In genomic region chr2:105972226-105972625, GRCh38 we compare ENCODE assay signal across 30 cellular contexts.
"Had no signal": no experiment of that assay in that cellular context is flagged by ENCODE, and none has a peak within 500 bp of the region (broad histone marks: within the 10 kb centered on the region; RNA-seq: fewer than 3 reads in every experiment).

No MANE protein-coding gene starts in this region.

- H3K9me3 Mint-ChIP-seq: activated naive CD4-positive, alpha-beta T cell treated with anti-CD3 and anti-CD28 coated beads, Interleukin-2, amount 50 U/mL, for 24 hours had no signal

- H3K27ac Mint-ChIP-seq: activated naive CD4-positive, alpha-beta T cell treated with anti-CD3 and anti-CD28 coated beads, Interleukin-2, amount 50 U/mL, for 24 hours; activated T-cell treated with anti-CD3 and anti-CD28 coated beads, Interleukin-2, amount 50 U/mL, for 72 hours; activated T-helper 2 cell treated with anti-CD3 and anti-CD28 coated beads, Interferon-gamma antibody, Interleukin-2, Interleukin-4, amounts not matched to agents 10 μg/mL and 5 μg/mL and 100 μg/mL, durations not matched to agents 14 hours and 24 hours and 36 hours had no signal

- H3K36me3 Mint-ChIP-seq: activated naive CD4-positive, alpha-beta T cell treated with anti-CD3 and anti-CD28 coated beads, Interleukin-2, amount 50 U/mL, for 24 hours had no signal

- H3K36me3 ChIP-seq: brain microvascular endothelial cell, WERI-Rb-1 had no signal

- H3K4me3 Mint-ChIP-seq: activated CD8-positive, alpha-beta T cell treated with anti-CD3 and anti-CD28 coated beads for 36 hours; activated naive CD4-positive, alpha-beta T cell treated with anti-CD3 and anti-CD28 coated beads, Interleukin-2, amount 50 U/mL, for 24 hours; activated T-cell treated with anti-CD3 and anti-CD28 coated beads, Interleukin-2, amount 50 U/mL, for 72 hours had no signal

- H3K27me3 Mint-ChIP-seq: activated CD8-positive, alpha-beta T cell treated with anti-CD3 and anti-CD28 coated beads for 36 hours; activated naive CD4-positive, alpha-beta T cell treated with anti-CD3 and anti-CD28 coated beads, Interleukin-2, amount 50 U/mL, for 24 hours had no signal

- H3K27me3 ChIP-seq: brain microvascular endothelial cell had no signal

- ATAC-seq: activated CD8-positive, alpha-beta T cell treated with anti-CD3 and anti-CD28 coated beads for 36 hours; activated T-cell treated with anti-CD3 and anti-CD28 coated beads, Interleukin-2, amount 50 U/mL, for 72 hours; Panc1 had no signal

- H3K4me2 ChIP-seq: KMS-11 had no signal

- H3K27ac ChIP-seq: brain microvascular endothelial cell, KMS-11, WERI-Rb-1 had no signal

- DNase-seq: activated CD4-positive, alpha-beta T cell treated with anti-CD3 and anti-CD28 coated beads for 1 hour; activated CD4-positive, alpha-beta T cell treated with anti-CD3 and anti-CD28 coated beads for 48 hours; activated CD4-positive, alpha-beta T cell treated with anti-CD3 and anti-CD28 coated beads, Interleukin-2, amount 50 U/mL, for 4 hours; activated CD4-positive, CD25-positive, alpha-beta regulatory T cell; activated CD8-positive, alpha-beta T cell treated with anti-CD3 and anti-CD28 coated beads for 36 hours; activated gamma-delta T cell; activated naive CD4-positive, alpha-beta T cell treated with Interleukin-2 at 50 U/mL for 16 hours; activated T-cell treated with anti-CD3 and anti-CD28 coated beads, Interleukin-2, amount 50 U/mL, for 1 hour; activated T-cell treated with anti-CD3 and anti-CD28 coated beads, Interleukin-2, amount 50 U/mL, for 72 hours; anterior cingulate cortex; brain microvascular endothelial cell; central memory CD4-positive, alpha-beta T cell; NCI-H1048; NCI-H1105 treated with DMSO at 0.1 percent for 48 hours; NCI-H1436; NCI-H187; NCI-H2029 treated with DMSO at 0.1 percent for 48 hours; NCI-H2107; NCI-H2171; NCI-H510A; NCI-H526; NCI-H748 treated with DMSO at 0.1 percent for 48 hours; SIG-M5; SW 1271; T1000; WERI-Rb-1 had no signal

- H3K9ac ChIP-seq: KMS-11 had no signal
